Comparison of ENCODE assay signal across 15 cellular contexts in genomic region chr7:30804078-30804661, GRCh38. TPM values are rescaled to one million over a fixed set of nuclear protein-coding genes. Genes with fewer than 3 reads are reported as not detected.
DNase-seq lines count a peak whose midpoint lies in the region; ATAC-seq and TF ChIP-seq lines count a peak whose summit lies in the region.
"Had no signal": no experiment of that assay in that cellular context is flagged by ENCODE, and none has a peak within 500 bp of the region (broad histone marks: within the 10 kb centered on the region; RNA-seq: fewer than 3 reads in every experiment).

No MANE protein-coding gene starts in this region.

- no peak overlapping the region for H4K8ac ChIP-seq in neuronal stem cell (ENCODE audit: low read depth, low read length)

- no peaks in the 10 kb centered on the region for H3K36me3 Mint-ChIP-seq in activated naive CD4-positive, alpha-beta T cell treated with anti-CD3 and anti-CD28 coated beads, Interleukin-2, amount 10 ng/mL, durations not matched to agents 7 days and 5 days

- POLR2A ChIA-PET in SK-N-SH (lab: Yijun Ruan, JAX), result no interaction called here

- peaks cover 23% of the 10 kb centered on the region for H3F3A ChIP-seq in SK-N-SH (replicated peaks; ENCODE audit: insufficient read depth)

- no peak for TF ChIP-seq RAD21 in SK-N-SH (IDR thresholded peaks at IDR 0.05; ENCODE audit: low read length)

- H3K14ac ChIP-seq in neuronal stem cell (ENCODE audit: low read length), result no peak overlapping the region

- no peaks in the 10 kb centered on the region for H3K9me3 Mint-ChIP-seq in activated naive CD4-positive, alpha-beta T cell treated with anti-CD3 and anti-CD28 coated beads, Interleukin-2, amount 10 ng/mL, durations not matched to agents 7 days and 5 days
- no peaks in the 10 kb centered on the region for H3K9me3 Mint-ChIP-seq in stimulated activated naive CD8-positive, alpha-beta T cell treated with anti-CD3 and anti-CD28 coated beads, Interleukin-15, amount 100 ng/mL, for 72 hours
- H3K9me3 Mint-ChIP-seq: stimulated activated naive CD8-positive, alpha-beta T cell treated with anti-CD3 and anti-CD28 coated beads, Interleukin-15, Interleukin-2, amounts not matched to agents 100 ng/mL and 50 ng/mL, for 24 hours had no signal

- no peaks in the 10 kb centered on the region for H3K36me3 ChIP-seq in SK-N-SH (replicated peaks in 1 of 2; ENCODE audit: control insufficient read depth in 1 of 2, insufficient read depth in 2 of 2, low read length in 1 of 2)
- H3K36me3 ChIP-seq in fibroblast of lung (ENCODE audit: control insufficient read depth, insufficient read depth, low read length), result peaks cover 1% of the 10 kb centered on the region
- H3K36me3 ChIP-seq in neuronal stem cell (replicated peaks in 1 of 2; ENCODE audit: control insufficient read depth in 2 of 2, insufficient read depth in 2 of 2, low read length in 2 of 2), result no peaks in the 10 kb centered on the region

- H2BK120ac ChIP-seq in neuronal stem cell (ENCODE audit: low read depth, low read length), result no peak overlapping the region

- TF ChIP-seq CTCF in SK-N-SH (IDR thresholded peaks at IDR 0.05) (no peak), fibroblast of lung (conservative IDR thresholded peaks at IDR 0.05 in 1 of 2, IDR thresholded peaks at IDR 0.05 in 1 of 2; ENCODE audit: low read depth in 1 of 2, low read length in 2 of 2) (no peak)

- DNase-seq in EH (ENCODE audit: low read depth) (peak; percentile 97), SK-N-SH (no peak), fibroblast of lung (ENCODE audit: low read depth in 2 of 2) (peak; percentile 86 to 96), renal cortical epithelial cell (ENCODE audit: low read depth) (peak; percentile 75), neuronal stem cell (ENCODE audit: low spot score) (no peak)
- no peak for DNase-seq in activated naive CD4-positive, alpha-beta T cell treated with anti-CD3 and anti-CD28 coated beads, Interleukin-2, amount 10 ng/mL, durations not matched to agents 7 days and 5 days
- DNase-seq in stimulated activated naive CD8-positive, alpha-beta T cell treated with anti-CD3 and anti-CD28 coated beads, Interleukin-15, amount 100 ng/mL, for 72 hours, result no peak
- DNase-seq: activated gamma-delta T cell; effector CD4-positive, alpha-beta T cell; Kasumi-1; NCI-H2227 treated with DMSO at 0.1 percent for 48 hours; RPMI8226 had no signal

- H3K27me3 Mint-ChIP-seq in activated naive CD4-positive, alpha-beta T cell treated with anti-CD3 and anti-CD28 coated beads, Interleukin-2, amount 10 ng/mL, durations not matched to agents 7 days and 5 days, result no peaks in the 10 kb centered on the region
- no peaks in the 10 kb centered on the region for H3K27me3 Mint-ChIP-seq in stimulated activated naive CD8-positive, alpha-beta T cell treated with anti-CD3 and anti-CD28 coated beads, Interleukin-15, amount 100 ng/mL, for 72 hours
- H3K27me3 Mint-ChIP-seq: stimulated activated naive CD8-positive, alpha-beta T cell treated with anti-CD3 and anti-CD28 coated beads, Interleukin-15, Interleukin-2, amounts not matched to agents 100 ng/mL and 50 ng/mL, for 24 hours had no signal

- H3K79me1 ChIP-seq in neuronal stem cell (ENCODE audit: low read depth, low read length), result no peaks in the 10 kb centered on the region

- no peak overlapping the region for H3K4ac ChIP-seq in neuronal stem cell (ENCODE audit: low read length)

- peak overlapping the region; percentile 40 to 84 for H3K27ac ChIP-seq in SK-N-SH (ENCODE audit: low read depth in 2 of 2, low read length in 1 of 2)
- peak overlapping the region; percentile 59 for H3K27ac ChIP-seq in fibroblast of lung (ENCODE audit: insufficient read depth, low read length)
- H3K27ac ChIP-seq in neuronal stem cell (replicated peaks; ENCODE audit: low read length), result no peak overlapping the region

- H3K4me1 ChIP-seq in SK-N-SH (ENCODE audit: control insufficient read depth in 1 of 2, insufficient read depth in 2 of 2, low read depth in 1 of 2, low read length in 1 of 2) (peaks cover 16 to 35% of the 10 kb centered on the region in 2 experiments), fibroblast of lung (ENCODE audit: control insufficient read depth, extremely low read depth, insufficient read depth, low read length) (peaks cover 30% of the 10 kb centered on the region), neuronal stem cell (ENCODE audit: control insufficient read depth in 2 of 2, insufficient read depth in 1 of 2, low read depth in 1 of 2, low read length in 2 of 2) (no peaks in the 10 kb centered on the region)

- H2AK5ac ChIP-seq in neuronal stem cell (ENCODE audit: low read depth, low read length), result no peak overlapping the region

- no peak overlapping the region for H3K18ac ChIP-seq in neuronal stem cell (ENCODE audit: low read length)

- H3K9me3 ChIP-seq in SK-N-SH, result no peaks in the 10 kb centered on the region
- no peaks in the 10 kb centered on the region for H3K9me3 ChIP-seq in fibroblast of lung (ENCODE audit: control insufficient read depth, insufficient read depth, low read depth, low read length)
- no peaks in the 10 kb centered on the region for H3K9me3 ChIP-seq in neuronal stem cell (replicated peaks in 1 of 2; ENCODE audit: control insufficient read depth in 2 of 2, insufficient read depth in 1 of 2, low read depth in 1 of 2, low read length in 2 of 2)

- no peak overlapping the region for H3K23ac ChIP-seq in neuronal stem cell (ENCODE audit: low read depth, low read length, poor library complexity)

- H2AFZ ChIP-seq in SK-N-SH (ENCODE audit: low read depth) (peak overlapping the region; percentile 19; the same call in 1 of the 2 replicates), fibroblast of lung (ENCODE audit: low read length) (no peak overlapping the region), neuronal stem cell (ENCODE audit: low read length) (no peak overlapping the region)

- H2BK5ac ChIP-seq in neuronal stem cell (ENCODE audit: low read length), result no peak overlapping the region

- peak overlapping the region; percentile 13; the same call in 1 of the 2 replicates for H3K9ac ChIP-seq in SK-N-SH
- no peak overlapping the region for H3K9ac ChIP-seq in fibroblast of lung (ENCODE audit: insufficient read depth, low read length)
- no peak overlapping the region for H3K9ac ChIP-seq in neuronal stem cell (ENCODE audit: low read depth, low read length, poor library complexity)

- H3K27ac Mint-ChIP-seq in activated naive CD4-positive, alpha-beta T cell treated with anti-CD3 and anti-CD28 coated beads, Interleukin-2, amount 10 ng/mL, durations not matched to agents 7 days and 5 days, result no peak overlapping the region
- no peak overlapping the region for H3K27ac Mint-ChIP-seq in stimulated activated naive CD8-positive, alpha-beta T cell treated with anti-CD3 and anti-CD28 coated beads, Interleukin-15, amount 100 ng/mL, for 72 hours
- H3K27ac Mint-ChIP-seq: stimulated activated naive CD8-positive, alpha-beta T cell treated with anti-CD3 and anti-CD28 coated beads, Interleukin-15, Interleukin-2, amounts not matched to agents 100 ng/mL and 50 ng/mL, for 24 hours had no signal

- no peak overlapping the region for H3K4me3 Mint-ChIP-seq in activated naive CD4-positive, alpha-beta T cell treated with anti-CD3 and anti-CD28 coated beads, Interleukin-2, amount 10 ng/mL, durations not matched to agents 7 days and 5 days
- no peak overlapping the region for H3K4me3 Mint-ChIP-seq in stimulated activated naive CD8-positive, alpha-beta T cell treated with anti-CD3 and anti-CD28 coated beads, Interleukin-15, amount 100 ng/mL, for 72 hours
- H3K4me3 Mint-ChIP-seq: stimulated activated naive CD8-positive, alpha-beta T cell treated with anti-CD3 and anti-CD28 coated beads, Interleukin-15, Interleukin-2, amounts not matched to agents 100 ng/mL and 50 ng/mL, for 24 hours had no signal

- no peaks in the 10 kb centered on the region for H3K9me2 ChIP-seq in SK-N-SH

- CTCF ChIA-PET in SK-N-SH (lab: Yijun Ruan, JAX), result interaction anchor here (1.0 to 5.0 kb wide), 7 partner anchors 11 to 318 kb away, joined by 3 to 29 read pairs (median 5); no protein-coding TSS in a partner anchor
- CTCF ChIA-PET in activated naive CD4-positive, alpha-beta T cell treated with anti-CD3 and anti-CD28 coated beads, Interleukin-2, amount 10 ng/mL, durations not matched to agents 7 days and 5 days (lab: Charles Lee), result interaction anchor here (1.0 to 1.6 kb wide), 3 partner anchors 174 to 318 kb away, joined by 3 to 5 read pairs (median 4); no protein-coding TSS in a partner anchor

- peaks cover 5% of the 10 kb centered on the region for H3K4me1 Mint-ChIP-seq in activated naive CD4-positive, alpha-beta T cell treated with anti-CD3 and anti-CD28 coated beads, Interleukin-2, amount 10 ng/mL, durations not matched to agents 7 days and 5 days
- no peaks in the 10 kb centered on the region for H3K4me1 Mint-ChIP-seq in stimulated activated naive CD8-positive, alpha-beta T cell treated with anti-CD3 and anti-CD28 coated beads, Interleukin-15, amount 100 ng/mL, for 72 hours

- H3K4me2 ChIP-seq in SK-N-SH (peak overlapping the region; percentile 46), fibroblast of lung (ENCODE audit: extremely low read depth, insufficient read depth, low read length) (no peak overlapping the region), neuronal stem cell (ENCODE audit: insufficient read depth, low read length, poor library complexity, severe bottlenecking) (no peak overlapping the region)

- no peak for ATAC-seq in stimulated activated naive CD8-positive, alpha-beta T cell treated with anti-CD3 and anti-CD28 coated beads, Interleukin-15, amount 100 ng/mL, for 72 hours
- ATAC-seq in HG02571 (IDR thresholded peaks at IDR 0.05; ENCODE audit: unreplicated experiment), result no peak
- ATAC-seq: activated CD4-positive, CD25-positive, alpha-beta regulatory T cell treated with anti-CD3 and anti-CD28 coated beads, Interleukin-2, amount 50 U/mL, for 24 hours had no signal

- H3K27me3 ChIP-seq in SK-N-SH (ENCODE audit: insufficient read depth), result no peaks in the 10 kb centered on the region
- no peaks in the 10 kb centered on the region for H3K27me3 ChIP-seq in fibroblast of lung (ENCODE audit: control insufficient read depth, insufficient read depth, low read length)
- no peaks in the 10 kb centered on the region for H3K27me3 ChIP-seq in neuronal stem cell (ENCODE audit: control insufficient read depth in 3 of 3, insufficient read depth in 3 of 3, low read depth in 1 of 3, low read length in 3 of 3)

- H3K79me2 ChIP-seq in SK-N-SH (ENCODE audit: insufficient read depth), result no peaks in the 10 kb centered on the region
- H3K79me2 ChIP-seq in fibroblast of lung (ENCODE audit: control insufficient read depth, insufficient read depth, low read length), result no peaks in the 10 kb centered on the region

- TF ChIP-seq EP300 in SK-N-SH (IDR thresholded peaks at IDR 0.05; ENCODE audit: borderline replicate concordance in 1 of 2, low read depth in 1 of 2, low read length in 1 of 2), result peak; percentile 3 to 94; a peak in 2 of 4 replicates

- H2BK15ac ChIP-seq in neuronal stem cell (ENCODE audit: low read length), result no peak overlapping the region

- no peak overlapping the region for H4K91ac ChIP-seq in neuronal stem cell (ENCODE audit: low read depth, low read length, poor library complexity)

- H2BK12ac ChIP-seq in neuronal stem cell (ENCODE audit: low read length), result no peak overlapping the region

- H4K20me1 ChIP-seq in SK-N-SH (ENCODE audit: insufficient read depth) (no peaks in the 10 kb centered on the region), fibroblast of lung (ENCODE audit: control insufficient read depth, extremely low read depth, insufficient read depth, low read length) (no peaks in the 10 kb centered on the region)

- H3K4me3 ChIP-seq in SK-N-SH (ENCODE audit: low read depth in 2 of 2, low read length in 1 of 2) (no peak overlapping the region; a peak in 1 of 4 replicates), fibroblast of lung (replicated peaks in 1 of 4; ENCODE audit: control extremely low read depth in 1 of 4, insufficient read depth in 1 of 4, low read depth in 3 of 4, low read length in 4 of 4) (no peak overlapping the region), neuronal stem cell (ENCODE audit: low read length in 2 of 2) (no peak overlapping the region)

- WGBS in SK-N-SH (ENCODE audit: low lambda C conversion rate), result 28% methylated on average over 3 of the region's 3 CpGs
- WGBS in neuronal stem cell (ENCODE audit: extremely low coverage in 2 of 2, insufficient read length in 2 of 2, insufficient replicate concordance in 1 of 2), 2 donors, result no CpG with 5 or more reads among the region's 3 CpGs

RNA-seq across cellular contexts. Expression of gene MINDY4, which starts 33.0 kb away (rescaled TPM):
- polyA plus RNA-seq in SK-N-SH (2012; rRNA removed) (1.8 TPM in 2 replicates), fibroblast of lung (3.9 and 6.3 TPM in 2 replicates)
- 1.4 and 1.8 TPM in 2 replicates for polyA plus RNA-seq in SK-N-SH (2012; cell fraction: cytosol; rRNA removed)
- polyA plus RNA-seq in SK-N-SH (2012; cell fraction: nucleus; rRNA removed), result 4.4 and 5.6 TPM in 2 replicates
- total RNA-seq in fibroblast of lung (4.1 and 6.1 TPM in 2 replicates), renal cortical epithelial cell (3.3 and 8.8 TPM in 2 replicates)
- polyA plus RNA-seq in fibroblast of lung (2012), result 6.4 and 11.1 TPM in 2 replicates
- polyA minus RNA-seq in fibroblast of lung (ENCODE audit: low replicate concordance), result 11.8 and 32.0 TPM in 2 replicates
- polyA plus RNA-seq in neuronal stem cell (2013, experiment 1 of 2), result 2.4 TPM
- 2.7 TPM for polyA plus RNA-seq in neuronal stem cell (2013, experiment 2 of 2)

RNA-seq across cellular contexts. Expression of gene INMT, which starts 52.2 kb away (rescaled TPM):
- polyA plus RNA-seq in SK-N-SH (2012; rRNA removed) (not detected in 2 replicates), fibroblast of lung (37.0 and 237 TPM in 2 replicates)
- not detected in 2 replicates for polyA plus RNA-seq in SK-N-SH (2012; cell fraction: cytosol; rRNA removed)
- polyA plus RNA-seq in SK-N-SH (2012; cell fraction: nucleus; rRNA removed), result not detected in 2 replicates
- total RNA-seq in fibroblast of lung (17.5 and 75.8 TPM in 2 replicates), renal cortical epithelial cell (not detected in 2 replicates)
- polyA plus RNA-seq in fibroblast of lung (2012), result 26.5 and 169 TPM in 2 replicates
- polyA minus RNA-seq in fibroblast of lung (ENCODE audit: low replicate concordance), result 26.1 and 211 TPM in 2 replicates
- polyA plus RNA-seq in neuronal stem cell (2013, experiment 1 of 2), result 0.79 TPM
- polyA plus RNA-seq in neuronal stem cell (2013, experiment 2 of 2), result 1.1 TPM

Comparison
In these comparisons a context has a peak if more than half of its experiments do, and no peak if none do; other contexts are left out.
1. DNase-seq: peak in EH (single experiment), fibroblast of lung (2 of 2) and renal cortical epithelial cell (single experiment); none in SK-N-SH (single experiment), activated naive CD4-positive, alpha-beta T cell treated with anti-CD3 and anti-CD28 coated beads, Interleukin-2, amount 10 ng/mL, durations not matched to agents 7 days and 5 days (single experiment), stimulated activated naive CD8-positive, alpha-beta T cell treated with anti-CD3 and anti-CD28 coated beads, Interleukin-15, amount 100 ng/mL, for 72 hours (0 of 2) and neuronal stem cell (single experiment).
2. RNA of gene INMT, which starts 52.2 kb away (total RNA-seq): 17.5 to 75.8 TPM in fibroblast of lung; not detected in renal cortical epithelial cell; every median in the first group is over 10 times any median in the second.